ENCODE assay signal across 23 cellular contexts in genomic region chr2:180449171-180449570, GRCh38.
DNase-seq lines count a peak whose midpoint lies in the region; ATAC-seq and TF ChIP-seq lines count a peak whose summit lies in the region.
"Had no signal": no experiment of that assay in that cellular context is flagged by ENCODE, and none has a peak within 500 bp of the region (broad histone marks: within the 10 kb centered on the region; RNA-seq: fewer than 3 reads in every experiment).

No MANE protein-coding gene starts in this region.

- no peak overlapping the region for H3K4me3 ChIP-seq in AG10803 (ENCODE audit: low read length)
- no peak overlapping the region for H3K4me3 ChIP-seq in fibroblast of the aortic adventitia (ENCODE audit: low read depth, low read length)
- no peak overlapping the region for H3K4me3 ChIP-seq in suprapubic skin
- H3K4me3 ChIP-seq: MG63, Peyer's patch had no signal

- H3K9me3 ChIP-seq in suprapubic skin, result no peaks in the 10 kb centered on the region
- H3K9me3 ChIP-seq: MG63, Peyer's patch had no signal

- no peak overlapping the region for H3K27ac ChIP-seq in suprapubic skin
- H3K27ac ChIP-seq: Peyer's patch had no signal

- 85% methylated on average over 2 of the region's 2 CpGs for WGBS in suprapubic skin

- TF ChIP-seq POLR2A in suprapubic skin (IDR thresholded peaks at IDR 0.05), result no peak

- H3K27me3 ChIP-seq in suprapubic skin, result no peaks in the 10 kb centered on the region
- H3K27me3 ChIP-seq: MG63, Peyer's patch had no signal

- TF ChIP-seq CTCF in AG10803 (conservative IDR thresholded peaks at IDR 0.05; ENCODE audit: low read length) (no peak), fibroblast of the aortic adventitia (IDR thresholded peaks at IDR 0.05; ENCODE audit: insufficient read depth, low read length) (no peak), suprapubic skin (IDR thresholded peaks at IDR 0.05) (no peak)

- H3K4me1 ChIP-seq in suprapubic skin, result no peaks in the 10 kb centered on the region
- H3K4me1 ChIP-seq: Peyer's patch had no signal

- ATAC-seq in HG02642 (IDR thresholded peaks at IDR 0.05; ENCODE audit: poor library complexity, unreplicated experiment), result no peak

- DNase-seq in AG10803 (ENCODE audit: low read depth) (peak; percentile 21), NCI-H82 (lab: John Stamatoyannopoulos, UW) (peak; percentile 95), cerebellar cortex (ENCODE audit: low spot score) (peak; percentile 83), fibroblast of the aortic adventitia (ENCODE audit: low read depth) (peak; percentile 17), suprapubic skin (ENCODE audit: low spot score in 2 of 2) (no peak), islet precursor cell (no peak)
- no peak for DNase-seq in activated CD4-positive, alpha-beta T cell treated with anti-CD3 and anti-CD28 coated beads for 4 hours
- DNase-seq: 8988T; AML-193; Calu3; CD8-positive, alpha-beta memory T cell; DMS53; EL; H7; Kasumi-1; MG63; NCI-H1048; NCI-H1417 treated with DMSO at 0.1 percent for 48 hours; NCI-H187 treated with DMSO at 0.1 percent for 48 hours; NCI-H2107; NCI-H748 treated with DMSO at 0.1 percent for 48 hours; Peyer's patch had no signal

- H3K36me3 ChIP-seq in suprapubic skin, result no peaks in the 10 kb centered on the region
- H3K36me3 ChIP-seq: MG63, Peyer's patch had no signal

- TF ChIP-seq EP300 in suprapubic skin (IDR thresholded peaks at IDR 0.05), result no peak

Comparison
In these comparisons a context has a peak if more than half of its experiments do, and no peak if none do; other contexts are left out.
1. DNase-seq: peak in AG10803 (single experiment), NCI-H82 (single experiment), cerebellar cortex (single experiment) and fibroblast of the aortic adventitia (single experiment); none in suprapubic skin (0 of 2), activated CD4-positive, alpha-beta T cell treated with anti-CD3 and anti-CD28 coated beads for 4 hours (0 of 2) and islet precursor cell (single experiment).